ENCODE assay signal across 12 cellular contexts in the genomic region with DNA sequence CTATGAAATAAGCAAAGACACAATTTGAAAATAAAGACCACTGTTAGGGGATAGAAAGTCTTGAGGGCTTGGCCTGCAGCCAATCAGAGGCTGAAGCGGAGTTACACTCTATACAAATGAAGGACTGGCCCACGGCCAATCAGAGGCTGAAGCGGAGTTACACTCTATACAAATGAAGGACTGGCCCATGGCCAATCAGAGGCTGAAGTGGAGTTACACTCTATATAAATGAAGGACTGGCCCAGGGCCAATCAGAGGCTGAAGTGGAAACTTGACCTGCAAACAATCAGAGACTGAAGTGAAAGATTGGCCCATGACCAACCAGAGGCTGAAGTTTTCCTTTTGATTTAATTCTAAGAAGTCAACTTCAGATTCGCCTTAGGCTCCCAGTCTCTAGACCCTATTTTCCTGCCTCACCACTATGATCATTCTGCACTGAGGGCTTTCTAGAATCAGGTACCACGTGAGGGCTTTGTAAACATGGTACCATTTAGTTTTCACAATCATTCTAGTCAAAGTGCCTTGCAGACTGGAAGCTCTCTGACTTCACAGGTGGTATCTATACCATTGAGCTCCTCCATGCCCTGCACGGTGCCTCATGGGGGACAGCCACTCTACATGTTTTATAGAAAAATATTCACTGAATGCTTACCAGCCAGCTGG.
A peak's percentile ranks its signal among the peaks of the same experiment; 100 is the strongest.
DNase-seq lines count a peak whose midpoint lies in the region; ATAC-seq lines count a peak whose summit lies in the region.
"Had no signal": no experiment of that assay in that cellular context is flagged by ENCODE, and none has a peak within 500 bp of the region (broad histone marks: within the 10 kb centered on the region; RNA-seq: fewer than 3 reads in every experiment).

No MANE protein-coding gene starts in this region.

- DNase-seq in DMS53 (lab: John Stamatoyannopoulos, UW) (peak; percentile 60), NCI-H510A treated with DMSO at 0.1 percent for 48 hours (lab: John Stamatoyannopoulos, UW) (peak; percentile 94)
- DNase-seq in NK-92 treated with Interleukin-12 subunit alpha and Interleukin-12 subunit beta, amount 100 ng/mL, for 24 hours (lab: John Stamatoyannopoulos, UW): no peak
- DNase-seq: activated CD4-positive, alpha-beta memory T cell treated with anti-CD3 and anti-CD28 coated beads, Interleukin-2, amount 10 ng/mL, durations not matched to agents 7 days and 5 days; cortex of kidney; stimulated activated CD4-positive, alpha-beta T cell treated with anti-CD3 and anti-CD28 coated beads, Interleukin-4, amount 100 ng/mL, for 24 hours had no signal

- no peaks in the 10 kb centered on the region for H3K9me3 ChIP-seq in muscle layer of colon (ENCODE audit: low read length)

- H3K27me3 ChIP-seq in muscle layer of colon (ENCODE audit: control insufficient read depth in 1 of 2, insufficient read depth in 2 of 2, low read length in 2 of 2): no peaks in the 10 kb centered on the region

- H3K4me3 ChIP-seq in muscle layer of colon (ENCODE audit: low read depth in 1 of 2, low read length in 2 of 2): peak overlapping the region; percentile 28 to 48

- H3K9ac ChIP-seq in muscle layer of colon (ENCODE audit: low read length): no peak overlapping the region

- peaks cover 13% of the 10 kb centered on the region for H3K4me1 ChIP-seq in muscle layer of colon (ENCODE audit: insufficient read depth, low read length)

- H3K27ac ChIP-seq in muscle layer of colon (ENCODE audit: low read depth, low read length): no peak overlapping the region
- H3K27ac ChIP-seq: C4-2B had no signal

- no peaks in the 10 kb centered on the region for H3K36me3 ChIP-seq in muscle layer of colon (ENCODE audit: insufficient read depth, low read length)

- ATAC-seq in esophagus mucosa (peak; percentile 27), GM19463 (IDR thresholded peaks at IDR 0.05; ENCODE audit: unreplicated experiment) (no peak), GM21717 (IDR thresholded peaks at IDR 0.05; ENCODE audit: unreplicated experiment) (no peak), GM21528 (IDR thresholded peaks at IDR 0.05; ENCODE audit: low FRiP score, unreplicated experiment) (no peak)
